Comparison of ENCODE assay signal across 8 cellular contexts in genomic region chr17:35242158-35242804, GRCh38.
A peak's percentile ranks its signal among the peaks of the same experiment; 100 is the strongest.
DNase-seq lines count a peak whose midpoint lies in the region; ATAC-seq lines count a peak whose summit lies in the region.

No MANE protein-coding gene starts in this region.

- peaks cover 23% of the 10 kb centered on the region for H3K4me1 Mint-ChIP-seq in memory B cell

- H3K36me3 Mint-ChIP-seq in memory B cell, result no peaks in the 10 kb centered on the region

- H3K4me1 ChIP-seq in duodenal mucosa (ENCODE audit: control insufficient read depth in 1 of 2, insufficient read depth in 2 of 2, low read length in 2 of 2), result peaks cover 5 to 25% of the 10 kb centered on the region in 2 donors

- H3K36me3 ChIP-seq in duodenal mucosa (ENCODE audit: control insufficient read depth in 1 of 2, insufficient read depth in 2 of 2, low read length in 2 of 2), result no peaks in the 10 kb centered on the region

- peak overlapping the region; percentile 88 for H3K4me3 Mint-ChIP-seq in memory B cell

- H3K27ac ChIP-seq in duodenal mucosa (ENCODE audit: low read depth, low read length), result peak overlapping the region; percentile 74

- peak overlapping the region; percentile 59 to 77 for H3K9ac ChIP-seq in duodenal mucosa (ENCODE audit: low read depth in 1 of 2, low read length in 2 of 2)

- peak overlapping the region; percentile 83 to 92 for H3K4me3 ChIP-seq in duodenal mucosa (ENCODE audit: low read depth in 1 of 2, low read length in 2 of 2)

- no peaks in the 10 kb centered on the region for H3K27me3 ChIP-seq in duodenal mucosa (ENCODE audit: control insufficient read depth in 1 of 2, insufficient read depth in 2 of 2, low read length in 2 of 2)

- no peaks in the 10 kb centered on the region for H3K9me3 Mint-ChIP-seq in memory B cell

- H3K27me3 Mint-ChIP-seq in memory B cell, result peaks cover 4% of the 10 kb centered on the region

- peak overlapping the region; percentile 82 for H3K27ac Mint-ChIP-seq in memory B cell

- ATAC-seq in HG03066 (IDR thresholded peaks at IDR 0.05; ENCODE audit: low read depth, unreplicated experiment) (peak; percentile 48), memory B cell (ENCODE audit: low read depth) (peak; percentile 59)

- H3K9me3 ChIP-seq in duodenal mucosa (ENCODE audit: control insufficient read depth in 1 of 2, low read length in 2 of 2), result no peaks in the 10 kb centered on the region

- peak; percentile 15 for DNase-seq in NCI-H82 (lab: John Stamatoyannopoulos, UW)
- no peak for DNase-seq in NCI-H82 treated with DMSO at 0.1 percent for 48 hours (lab: John Stamatoyannopoulos, UW; ENCODE audit: unreplicated experiment)
- peak; percentile 53 for DNase-seq in NCI-H2196 (lab: John Stamatoyannopoulos, UW; ENCODE audit: unreplicated experiment)
- peak; percentile 81 for DNase-seq in activated CD4-positive, alpha-beta T cell treated with anti-CD3 and anti-CD28 coated beads, Interleukin-2, amount 50 U/mL, for 1 hour
- peak; percentile 40 to 48 for DNase-seq in memory B cell (ENCODE audit: low spot score in 2 of 2)
- peak; percentile 67 to 82 for DNase-seq in stimulated activated CD8-positive, alpha-beta memory T cell treated with anti-CD3 and anti-CD28 coated beads, Interleukin-15, amount 100 ng/mL, for 4 hours (ENCODE audit: low read depth in 2 of 2)
